4 cellular contexts compared by ENCODE assay signal in genomic region chr20:24929259-24929658, GRCh38. TPM values are rescaled to one million over a fixed set of nuclear protein-coding genes. Genes with fewer than 3 reads are reported as not detected.
"Had no signal": no experiment of that assay in that cellular context is flagged by ENCODE, and none has a peak within 500 bp of the region (broad histone marks: within the 10 kb centered on the region; RNA-seq: fewer than 3 reads in every experiment).

No MANE protein-coding gene starts in this region.

RNA-seq across cellular contexts. Expression of gene CST7, which starts 19.8 kb away (rescaled TPM):
- total RNA-seq: K562, OCI-LY7, SJSA1, WTC11 had no signal
- polyA plus RNA-seq: K562 had no signal
